Comparison of ENCODE assay signal across 13 cellular contexts in genomic region chr2:160993543-160994090, GRCh38.
DNase-seq lines count a peak whose midpoint lies in the region; ATAC-seq, FAIRE-seq and TF ChIP-seq lines count a peak whose summit lies in the region.
"Had no signal": no experiment of that assay in that cellular context is flagged by ENCODE, and none has a peak within 500 bp of the region (broad histone marks: within the 10 kb centered on the region; RNA-seq: fewer than 3 reads in every experiment).

No MANE protein-coding gene starts in this region.

- TF ChIP-seq POLR2A in breast epithelium (IDR thresholded peaks at IDR 0.05): no peak

- no peak overlapping the region for H3K9ac ChIP-seq in mammary epithelial cell (ENCODE audit: insufficient read depth, low read length)

- WGBS in mammary epithelial cell (ENCODE audit: low coverage, missing lambda C conversion rate): 97% methylated on average over 10 of the region's 10 CpGs
- 66 to 68% methylated on average over 10 of the region's 10 CpGs for WGBS in aorta, 2 donors

- peak overlapping the region; percentile 28 to 48 for H3K27ac ChIP-seq in breast epithelium
- H3K27ac ChIP-seq in mammary epithelial cell (ENCODE audit: insufficient read depth, low read depth, low read length): no peak overlapping the region
- no peak overlapping the region for H3K27ac ChIP-seq in muscle layer of duodenum (ENCODE audit: low read length)
- no peak overlapping the region for H3K27ac ChIP-seq in aorta (ENCODE audit: low read depth in 1 of 2, low read length in 2 of 2)
- H3K27ac ChIP-seq: SJSA1 had no signal

- BruUV-seq in mammary epithelial cell (replicated peaks; lab: Mats Ljungman, UMichigan): no TSS peak

- H3K4me2 ChIP-seq in mammary epithelial cell (ENCODE audit: insufficient read depth, low read depth, low read length): no peak overlapping the region

- H3K27me3 Mint-ChIP-seq in activated T-helper 1 cell treated with anti-CD3 and anti-CD28 coated beads, Interleukin-12 subunit alpha, Interleukin-12 subunit beta, Interleukin-2, Interleukin-4 antibody, amounts not matched to agents 30 ng/mL and 10 ng/mL and 1 ng/mL, durations not matched to agents 14 hours and 24 hours and 36 hours (ENCODE audit: insufficient read depth): peaks cover 2% of the 10 kb centered on the region
- H3K27me3 Mint-ChIP-seq: activated CD4-positive, alpha-beta T cell treated with anti-CD3 and anti-CD28 coated beads for 36 hours; dendritic cell treated with granulocyte-macrophage colony-stimulating factor and Interleukin-4, amounts not matched to agents 40 ng/mL and 50 ng/mL, for 4 days had no signal

- dilution Hi-C loops in mammary epithelial cell (cut with HindIII; ENCODE audit: low sequenced_read_pairs): no loop called here

- in situ Hi-C loops in mammary epithelial cell (cut with MboI; ENCODE audit: low sequenced_read_pairs in 2 of 2): loop anchor here in 1 of 2 donors (25.0 kb wide), 1 partner anchor 906 kb away; no protein-coding TSS in a partner anchor

- H3K4me1 Mint-ChIP-seq in activated T-helper 1 cell treated with anti-CD3 and anti-CD28 coated beads, Interleukin-12 subunit alpha, Interleukin-12 subunit beta, Interleukin-2, Interleukin-4 antibody, amounts not matched to agents 30 ng/mL and 10 ng/mL and 1 ng/mL, durations not matched to agents 14 hours and 24 hours and 36 hours (ENCODE audit: low read depth): peaks cover 11% of the 10 kb centered on the region

- H3K4me3 Mint-ChIP-seq in activated T-helper 1 cell treated with anti-CD3 and anti-CD28 coated beads, Interleukin-12 subunit alpha, Interleukin-12 subunit beta, Interleukin-2, Interleukin-4 antibody, amounts not matched to agents 30 ng/mL and 10 ng/mL and 1 ng/mL, durations not matched to agents 14 hours and 24 hours and 36 hours: no peak overlapping the region
- H3K4me3 Mint-ChIP-seq: activated CD4-positive, alpha-beta T cell treated with anti-CD3 and anti-CD28 coated beads for 36 hours; dendritic cell treated with granulocyte-macrophage colony-stimulating factor and Interleukin-4, amounts not matched to agents 40 ng/mL and 50 ng/mL, for 4 days had no signal

- H3K4me1 ChIP-seq in breast epithelium (no peaks in the 10 kb centered on the region), mammary epithelial cell (ENCODE audit: insufficient read depth, low read length) (no peaks in the 10 kb centered on the region), muscle layer of duodenum (ENCODE audit: control insufficient read depth in 1 of 2, insufficient read depth in 2 of 2, low read length in 2 of 2) (peaks cover 0 to 7% of the 10 kb centered on the region in 2 donors), aorta (ENCODE audit: control insufficient read depth in 1 of 2, insufficient read depth in 2 of 2, low read length in 2 of 2) (no peaks in the 10 kb centered on the region)
- H3K4me1 ChIP-seq: foreskin keratinocyte had no signal

- no peaks in the 10 kb centered on the region for H3K36me3 ChIP-seq in breast epithelium
- no peaks in the 10 kb centered on the region for H3K36me3 ChIP-seq in mammary epithelial cell (ENCODE audit: insufficient read depth, low read length)
- H3K36me3 ChIP-seq in bronchial epithelial cell (ENCODE audit: control insufficient read depth, insufficient read depth, low read length): no peaks in the 10 kb centered on the region
- no peaks in the 10 kb centered on the region for H3K36me3 ChIP-seq in muscle layer of duodenum (ENCODE audit: control insufficient read depth in 1 of 2, insufficient read depth in 2 of 2, low read length in 2 of 2)
- no peaks in the 10 kb centered on the region for H3K36me3 ChIP-seq in aorta (ENCODE audit: control insufficient read depth in 1 of 2, insufficient read depth in 2 of 2, low read length in 1 of 2)
- H3K36me3 ChIP-seq: SJSA1 had no signal

- H2AFZ ChIP-seq in mammary epithelial cell (ENCODE audit: low read depth, low read length): no peak overlapping the region

- TF ChIP-seq CTCF in breast epithelium (IDR thresholded peaks at IDR 0.05): no peak
- TF ChIP-seq CTCF in mammary epithelial cell (conservative IDR thresholded peaks at IDR 0.05 in 1 of 2, IDR thresholded peaks at IDR 0.05 in 1 of 2; ENCODE audit: extremely low read depth in 1 of 2, insufficient read depth in 1 of 2, low read depth in 1 of 2, low read length in 2 of 2): no peak
- no peak for TF ChIP-seq CTCF in bronchial epithelial cell (IDR thresholded peaks at IDR 0.05; ENCODE audit: insufficient read depth, low read length, severe bottlenecking)

- H3K36me3 Mint-ChIP-seq in activated T-helper 1 cell treated with anti-CD3 and anti-CD28 coated beads, Interleukin-12 subunit alpha, Interleukin-12 subunit beta, Interleukin-2, Interleukin-4 antibody, amounts not matched to agents 30 ng/mL and 10 ng/mL and 1 ng/mL, durations not matched to agents 14 hours and 24 hours and 36 hours (ENCODE audit: low read depth): no peaks in the 10 kb centered on the region

- H3K9me3 ChIP-seq in breast epithelium (no peaks in the 10 kb centered on the region), mammary epithelial cell (replicated peaks; ENCODE audit: insufficient read depth, low read length) (no peaks in the 10 kb centered on the region), muscle layer of duodenum (ENCODE audit: control insufficient read depth in 1 of 2, low read length in 2 of 2) (no peaks in the 10 kb centered on the region), aorta (ENCODE audit: control insufficient read depth, low read length) (no peaks in the 10 kb centered on the region)
- H3K9me3 ChIP-seq: SJSA1 had no signal

- intact Hi-C loops in breast epithelium (cut with DNase I; ENCODE audit: low total_unique reads): no loop called here
- intact Hi-C loops in mammary epithelial cell (cut with micrococcal nuclease): loop anchor here (1.0 to 10.0 kb wide), 7 partner anchors 23 to 905 kb away; no protein-coding TSS in a partner anchor
- intact Hi-C loops in aorta (cut with DNase I): loop anchor here (2.0 to 5.0 kb wide), 2 partner anchors 741 to 883 kb away; no protein-coding TSS in a partner anchor
- intact Hi-C loops in activated T-helper 1 cell treated with anti-CD3 and anti-CD28 coated beads, Interleukin-12 subunit alpha, Interleukin-12 subunit beta, Interleukin-2, Interleukin-4 antibody, amounts not matched to agents 30 ng/mL and 10 ng/mL and 1 ng/mL, durations not matched to agents 14 hours and 24 hours and 36 hours (cut with micrococcal nuclease): loop anchor here (1.0 to 10.0 kb wide), 7 partner anchors 70 to 883 kb away; no protein-coding TSS in a partner anchor
- intact Hi-C loops in posterior cingulate gyrus (cut with DNase I): loop anchor here (5.0 kb wide), 2 partner anchors 741 to 881 kb away; no protein-coding TSS in a partner anchor

- DNase-seq in breast epithelium (ENCODE audit: low spot score in 2 of 2) (no peak), mammary epithelial cell (no peak), bronchial epithelial cell (ENCODE audit: low read depth) (no peak), aorta (no peak), cerebellar cortex (ENCODE audit: low spot score) (no peak), posterior cingulate gyrus (no peak)
- DNase-seq in activated T-helper 1 cell treated with anti-CD3 and anti-CD28 coated beads, Interleukin-12 subunit alpha, Interleukin-12 subunit beta, Interleukin-2, Interleukin-4 antibody, amounts not matched to agents 30 ng/mL and 10 ng/mL and 1 ng/mL, durations not matched to agents 14 hours and 24 hours and 36 hours (ENCODE audit: low spot score): no peak

- H3K4me3 ChIP-seq in breast epithelium: no peak overlapping the region
- H3K4me3 ChIP-seq in mammary epithelial cell (replicated peaks in 1 of 3; ENCODE audit: insufficient read depth in 1 of 3, low read depth in 2 of 3, low read length in 3 of 3): no peak overlapping the region
- peak overlapping the region; percentile 3 for H3K4me3 ChIP-seq in bronchial epithelial cell (ENCODE audit: low read depth, low read length)
- peak overlapping the region; percentile 4 to 37 for H3K4me3 ChIP-seq in muscle layer of duodenum (ENCODE audit: low read depth in 1 of 2, low read length in 2 of 2)
- H3K4me3 ChIP-seq in aorta (ENCODE audit: low read length in 2 of 2): no peak overlapping the region
- H3K4me3 ChIP-seq: lung, SJSA1 had no signal

- H3K9me3 Mint-ChIP-seq in activated T-helper 1 cell treated with anti-CD3 and anti-CD28 coated beads, Interleukin-12 subunit alpha, Interleukin-12 subunit beta, Interleukin-2, Interleukin-4 antibody, amounts not matched to agents 30 ng/mL and 10 ng/mL and 1 ng/mL, durations not matched to agents 14 hours and 24 hours and 36 hours: no peaks in the 10 kb centered on the region
- H3K9me3 Mint-ChIP-seq: dendritic cell treated with granulocyte-macrophage colony-stimulating factor and Interleukin-4, amounts not matched to agents 40 ng/mL and 50 ng/mL, for 4 days had no signal

- no peak for FAIRE-seq in bronchial epithelial cell (lab: Jason Lieb, UNC)

- H4K20me1 ChIP-seq in mammary epithelial cell (ENCODE audit: insufficient read depth, low read length): no peaks in the 10 kb centered on the region

- H3K27ac Mint-ChIP-seq in activated T-helper 1 cell treated with anti-CD3 and anti-CD28 coated beads, Interleukin-12 subunit alpha, Interleukin-12 subunit beta, Interleukin-2, Interleukin-4 antibody, amounts not matched to agents 30 ng/mL and 10 ng/mL and 1 ng/mL, durations not matched to agents 14 hours and 24 hours and 36 hours: no peak overlapping the region
- H3K27ac Mint-ChIP-seq: activated CD4-positive, alpha-beta T cell treated with anti-CD3 and anti-CD28 coated beads for 36 hours; dendritic cell treated with granulocyte-macrophage colony-stimulating factor and Interleukin-4, amounts not matched to agents 40 ng/mL and 50 ng/mL, for 4 days had no signal

- no peaks in the 10 kb centered on the region for H3K79me2 ChIP-seq in mammary epithelial cell (ENCODE audit: insufficient read depth, low read length)

- ATAC-seq in aorta (ENCODE audit: low FRiP score): peak; percentile 27

- no peaks in the 10 kb centered on the region for H3K27me3 ChIP-seq in breast epithelium
- no peaks in the 10 kb centered on the region for H3K27me3 ChIP-seq in mammary epithelial cell (ENCODE audit: insufficient read depth, low read length)
- no peaks in the 10 kb centered on the region for H3K27me3 ChIP-seq in bronchial epithelial cell (ENCODE audit: control insufficient read depth, insufficient read depth, low read length)
- H3K27me3 ChIP-seq in muscle layer of duodenum (ENCODE audit: low read depth, low read length): no peaks in the 10 kb centered on the region
- H3K27me3 ChIP-seq in aorta (ENCODE audit: control insufficient read depth in 1 of 2, insufficient read depth in 2 of 2, low read length in 1 of 2): no peaks in the 10 kb centered on the region
- H3K27me3 ChIP-seq: foreskin keratinocyte, SJSA1 had no signal

- CTCF ChIA-PET in mammary epithelial cell (lab: Charles Lee; ENCODE audit: low non-redundant PET): no interaction called here

Comparison
In these comparisons a context has a peak if more than half of its experiments do, and no peak if none do; other contexts are left out.
1. H3K27ac ChIP-seq: peak in breast epithelium (2 of 2); none in mammary epithelial cell (single experiment), muscle layer of duodenum (single experiment) and aorta (0 of 2).
2. H3K4me3 ChIP-seq: peak in bronchial epithelial cell (single experiment) and muscle layer of duodenum (2 of 2); none in breast epithelium (0 of 3), mammary epithelial cell (0 of 3) and aorta (0 of 2).